In genomic region chr4:155060419-155060818, GRCh38 we compare ENCODE assay signal across 28 cellular contexts.
"Had no signal": no experiment of that assay in that cellular context is flagged by ENCODE, and none has a peak within 500 bp of the region (broad histone marks: within the 10 kb centered on the region; RNA-seq: fewer than 3 reads in every experiment).

No MANE protein-coding gene starts in this region.

- H3K27ac ChIP-seq: coronary artery, esophagus muscularis mucosa, ovary, psoas muscle, right lobe of liver, suprapubic skin, thyroid gland, vagina had no signal

- H3K4me1 ChIP-seq: esophagus muscularis mucosa, psoas muscle, right lobe of liver, suprapubic skin, thyroid gland, vagina had no signal

- H3K9me3 ChIP-seq: esophagus muscularis mucosa, ovary, psoas muscle, right lobe of liver, suprapubic skin, thyroid gland, vagina had no signal

- H3K36me3 ChIP-seq: esophagus muscularis mucosa, ovary, right lobe of liver, suprapubic skin, thyroid gland, vagina had no signal

- H3K4me3 ChIP-seq: coronary artery, esophagus muscularis mucosa, ovary, psoas muscle, right lobe of liver, smooth muscle cell, suprapubic skin, thyroid gland, vagina had no signal

- ATAC-seq: naive thymus-derived CD4-positive, alpha-beta T cell; psoas muscle; right lobe of liver; stimulated activated naive CD8-positive, alpha-beta T cell treated with anti-CD3 and anti-CD28 coated beads, Interleukin-15, amount 100 ng/mL, for 72 hours had no signal

- H3K27me3 ChIP-seq: esophagus muscularis mucosa, ovary, right lobe of liver, suprapubic skin, thyroid gland, vagina had no signal

- DNase-seq: dermis blood vessel endothelial cell; effector memory CD4-positive, alpha-beta T cell; foreskin melanocyte; glutamatergic neuron; hypothalamus; immature natural killer cell; islet precursor cell; kidney glomerular epithelial cell; mesenchymal stem cell; naive thymus-derived CD4-positive, alpha-beta T cell; occipital lobe; ovary; posterior cingulate gyrus; psoas muscle; right lobe of liver; stimulated activated CD4-positive, alpha-beta T cell treated with anti-CD3 and anti-CD28 coated beads, Interleukin-12 subunit alpha, Interleukin-12 subunit beta, amount 100 ng/mL, for 4 hours; stimulated activated CD4-positive, alpha-beta T cell treated with anti-CD3 and anti-CD28 coated beads, Interleukin-1b, Interleukin-23, amount 100 ng/mL, for 48 hours; stimulated activated CD4-positive, alpha-beta T cell treated with anti-CD3 and anti-CD28 coated beads, Interleukin-4, amount 100 ng/mL, for 1 hour; stimulated activated CD8-positive, alpha-beta memory T cell treated with anti-CD3 and anti-CD28 coated beads, Interleukin-4, amount 100 ng/mL, for 48 hours; stimulated activated naive CD4-positive, alpha-beta T cell; stimulated activated naive CD8-positive, alpha-beta T cell treated with anti-CD3 and anti-CD28 coated beads, Interleukin-15, amount 100 ng/mL, for 72 hours; thyroid gland; trophoblast cell had no signal
